Comparison of ENCODE assay signal across 2 cellular contexts in genomic region chr14:94747153-94747552, GRCh38. TPM values are rescaled to one million over a fixed set of nuclear protein-coding genes. Genes with fewer than 3 reads are reported as not detected.
"Had no signal": no experiment of that assay in that cellular context is flagged by ENCODE, and none has a peak within 500 bp of the region (broad histone marks: within the 10 kb centered on the region; RNA-seq: fewer than 3 reads in every experiment).

No MANE protein-coding gene starts in this region.

RNA-seq across cellular contexts. Expression of gene GSC, which starts 22.8 kb away (rescaled TPM):
- total RNA-seq: G401, GM12878 had no signal
- polyA plus RNA-seq: GM12878 had no signal
